In the genomic region with DNA sequence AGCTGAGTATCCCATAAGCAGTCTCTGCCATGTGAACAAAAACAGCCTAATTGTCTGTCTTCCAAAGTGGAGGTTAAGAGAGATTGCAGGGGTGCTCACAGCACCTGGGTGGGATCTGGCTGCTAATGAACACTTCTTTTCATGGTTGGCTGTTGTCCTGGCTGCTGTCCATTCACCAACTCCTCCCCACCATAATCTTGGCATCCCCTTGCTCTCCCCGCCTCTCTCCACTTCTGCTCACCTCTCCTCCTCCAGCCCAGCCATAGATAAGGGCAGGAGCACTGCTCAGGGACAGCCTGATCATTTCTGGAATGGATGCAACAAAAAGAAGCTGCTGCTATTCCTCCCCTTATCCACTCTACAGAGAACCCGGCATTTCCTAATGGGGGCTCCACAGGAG, we compare ENCODE assay signal across 31 cellular contexts. TPM values are rescaled to one million over a fixed set of nuclear protein-coding genes. Genes with fewer than 3 reads are reported as not detected.
DNase-seq lines count a peak whose midpoint lies in the region; TF ChIP-seq lines count a peak whose summit lies in the region.
"Had no signal": no experiment of that assay in that cellular context is flagged by ENCODE, and none has a peak within 500 bp of the region (broad histone marks: within the 10 kb centered on the region; RNA-seq: fewer than 3 reads in every experiment).

No MANE protein-coding gene starts in this region.

- H3K4me1 Mint-ChIP-seq in progenitor cell of endocrine pancreas (ENCODE audit: low read depth), result peaks cover 58% of the 10 kb centered on the region
- H3K4me1 Mint-ChIP-seq in chondrocyte (ENCODE audit: low read depth), result no peaks in the 10 kb centered on the region
- H3K4me1 Mint-ChIP-seq: IgD-negative memory B cell; stimulated activated effector memory CD8-positive, alpha-beta T cell treated with anti-CD3 and anti-CD28 coated beads, Interleukin-12 subunit alpha, Interleukin-12 subunit beta, amount 100 ng/mL, for 72 hours had no signal

- H3K27ac Mint-ChIP-seq in progenitor cell of endocrine pancreas, result peak overlapping the region; percentile 19
- H3K27ac Mint-ChIP-seq in chondrocyte (ENCODE audit: unreplicated experiment), result no peak overlapping the region
- H3K27ac Mint-ChIP-seq: activated naive CD4-positive, alpha-beta T cell treated with anti-CD3 and anti-CD28 coated beads for 36 hours; activated T-helper 1 cell treated with anti-CD3 and anti-CD28 coated beads, Interleukin-12 subunit alpha, Interleukin-12 subunit beta, Interleukin-2, Interleukin-4 antibody, amounts not matched to agents 30 ng/mL and 10 ng/mL and 1 ng/mL, durations not matched to agents 14 hours and 24 hours and 36 hours; CD4-positive, alpha-beta T cell; naive thymus-derived CD4-positive, alpha-beta T cell; stimulated activated effector memory CD8-positive, alpha-beta T cell treated with anti-CD3 and anti-CD28 coated beads, Interleukin-12 subunit alpha, Interleukin-12 subunit beta, amount 100 ng/mL, for 72 hours had no signal

- H3K27me3 Mint-ChIP-seq in progenitor cell of endocrine pancreas (no peaks in the 10 kb centered on the region), chondrocyte (ENCODE audit: low read depth) (no peaks in the 10 kb centered on the region)
- H3K27me3 Mint-ChIP-seq: CD4-positive, alpha-beta T cell had no signal

- no peak overlapping the region for H3K4me3 Mint-ChIP-seq in progenitor cell of endocrine pancreas (ENCODE audit: low read depth)
- H3K4me3 Mint-ChIP-seq in chondrocyte (ENCODE audit: unreplicated experiment), result no peak overlapping the region
- H3K4me3 Mint-ChIP-seq: activated naive CD4-positive, alpha-beta T cell treated with anti-CD3 and anti-CD28 coated beads for 36 hours; activated T-helper 1 cell treated with anti-CD3 and anti-CD28 coated beads, Interleukin-12 subunit alpha, Interleukin-12 subunit beta, Interleukin-2, Interleukin-4 antibody, amounts not matched to agents 30 ng/mL and 10 ng/mL and 1 ng/mL, durations not matched to agents 14 hours and 24 hours and 36 hours; CD4-positive, alpha-beta T cell; IgD-negative memory B cell; naive thymus-derived CD4-positive, alpha-beta T cell; stimulated activated effector memory CD8-positive, alpha-beta T cell treated with anti-CD3 and anti-CD28 coated beads, Interleukin-12 subunit alpha, Interleukin-12 subunit beta, amount 100 ng/mL, for 72 hours had no signal

- DNase-seq in DMS 273 (lab: John Stamatoyannopoulos, UW; ENCODE audit: unreplicated experiment) (peak; percentile 15), DMS 273 treated with DMSO at 0.1 percent for 48 hours (lab: John Stamatoyannopoulos, UW) (no peak), NCI-H2227 treated with DMSO at 0.1 percent for 48 hours (lab: John Stamatoyannopoulos, UW) (peak; percentile 93), islet precursor cell (peak; percentile 60), progenitor cell of endocrine pancreas (ENCODE audit: low spot score, unreplicated experiment) (no peak), chondrocyte (ENCODE audit: low spot score) (no peak), COLO668 (lab: John Stamatoyannopoulos, UW; ENCODE audit: unreplicated experiment) (no peak)
- DNase-seq in activated T-cell treated with anti-CD3 and anti-CD28 coated beads, Interleukin-2, amount 50 U/mL, for 48 hours, result no peak
- DNase-seq: 8988T; activated CD4-positive, alpha-beta T cell treated with anti-CD3 and anti-CD28 coated beads, Interleukin-2, amount 50 U/mL, for 4 hours; activated naive CD4-positive, alpha-beta T cell treated with anti-CD3 and anti-CD28 coated beads for 36 hours; adrenal gland; brain microvascular endothelial cell; CD4-positive, alpha-beta T cell; GF-D8; HCEC 1CT; left ventricle myocardium inferior; midbrain; naive thymus-derived CD4-positive, alpha-beta T cell; NCI-H1436 treated with DMSO at 0.1 percent for 48 hours; NCI-H526 treated with DMSO at 0.1 percent for 48 hours; right lobe of liver; stimulated activated CD4-positive, alpha-beta T cell treated with anti-CD3 and anti-CD28 coated beads, Interleukin-4, amount 100 ng/mL, for 24 hours; T-helper 1 cell had no signal

- H3K9me3 Mint-ChIP-seq in progenitor cell of endocrine pancreas (ENCODE audit: low read depth) (no peaks in the 10 kb centered on the region), chondrocyte (ENCODE audit: low read depth) (no peaks in the 10 kb centered on the region)
- H3K9me3 Mint-ChIP-seq: activated naive CD4-positive, alpha-beta T cell treated with anti-CD3 and anti-CD28 coated beads for 36 hours; activated T-helper 1 cell treated with anti-CD3 and anti-CD28 coated beads, Interleukin-12 subunit alpha, Interleukin-12 subunit beta, Interleukin-2, Interleukin-4 antibody, amounts not matched to agents 30 ng/mL and 10 ng/mL and 1 ng/mL, durations not matched to agents 14 hours and 24 hours and 36 hours; CD4-positive, alpha-beta T cell; IgD-negative memory B cell; naive thymus-derived CD4-positive, alpha-beta T cell; stimulated activated effector memory CD8-positive, alpha-beta T cell treated with anti-CD3 and anti-CD28 coated beads, Interleukin-12 subunit alpha, Interleukin-12 subunit beta, amount 100 ng/mL, for 72 hours had no signal

- H3K36me3 Mint-ChIP-seq in progenitor cell of endocrine pancreas (ENCODE audit: insufficient read depth) (no peaks in the 10 kb centered on the region), chondrocyte (ENCODE audit: low read depth) (no peaks in the 10 kb centered on the region)
- H3K36me3 Mint-ChIP-seq: naive thymus-derived CD4-positive, alpha-beta T cell; stimulated activated effector memory CD8-positive, alpha-beta T cell treated with anti-CD3 and anti-CD28 coated beads, Interleukin-12 subunit alpha, Interleukin-12 subunit beta, amount 100 ng/mL, for 72 hours had no signal

- TF ChIP-seq CTCF in progenitor cell of endocrine pancreas (IDR thresholded peaks at IDR 0.05; ENCODE audit: unreplicated experiment) (no peak), chondrocyte (IDR thresholded peaks at IDR 0.05) (no peak)

RNA-seq across cellular contexts. Expression of a gene that starts 30.2 kb away (rescaled TPM):
- 1.4 and 1.8 TPM in 2 replicates for total RNA-seq in progenitor cell of endocrine pancreas
- total RNA-seq in chondrocyte, result not detected in 3 replicates
- total RNA-seq: activated naive CD4-positive, alpha-beta T cell treated with anti-CD3 and anti-CD28 coated beads for 36 hours; activated T-helper 1 cell treated with anti-CD3 and anti-CD28 coated beads, Interleukin-12 subunit alpha, Interleukin-12 subunit beta, Interleukin-2, Interleukin-4 antibody, amounts not matched to agents 30 ng/mL and 10 ng/mL and 1 ng/mL, durations not matched to agents 14 hours and 24 hours and 36 hours; adrenal gland; CD4-positive, alpha-beta T cell; endothelial cell of umbilical vein; left ventricle myocardium inferior; naive thymus-derived CD4-positive, alpha-beta T cell; osteocyte; RPMI7951; vagina had no signal

RNA-seq across cellular contexts. Expression of a gene that starts 59.0 kb away (rescaled TPM):
- total RNA-seq in progenitor cell of endocrine pancreas (48.0 and 50.9 TPM in 2 replicates), chondrocyte (5.3 to 6.3 TPM (median 6.0 TPM) in 3 replicates)

Comparison
In these comparisons a context has a peak if more than half of its experiments do, and no peak if none do; other contexts are left out.
1. DNase-seq: peak in DMS 273 (single experiment), NCI-H2227 treated with DMSO at 0.1 percent for 48 hours (single experiment) and islet precursor cell (single experiment); none in DMS 273 treated with DMSO at 0.1 percent for 48 hours (single experiment), progenitor cell of endocrine pancreas (single experiment), chondrocyte (single experiment), activated T-cell treated with anti-CD3 and anti-CD28 coated beads, Interleukin-2, amount 50 U/mL, for 48 hours (0 of 2) and COLO668 (single experiment).